ENCODE assay signal across 8 cellular contexts in the genomic region with DNA sequence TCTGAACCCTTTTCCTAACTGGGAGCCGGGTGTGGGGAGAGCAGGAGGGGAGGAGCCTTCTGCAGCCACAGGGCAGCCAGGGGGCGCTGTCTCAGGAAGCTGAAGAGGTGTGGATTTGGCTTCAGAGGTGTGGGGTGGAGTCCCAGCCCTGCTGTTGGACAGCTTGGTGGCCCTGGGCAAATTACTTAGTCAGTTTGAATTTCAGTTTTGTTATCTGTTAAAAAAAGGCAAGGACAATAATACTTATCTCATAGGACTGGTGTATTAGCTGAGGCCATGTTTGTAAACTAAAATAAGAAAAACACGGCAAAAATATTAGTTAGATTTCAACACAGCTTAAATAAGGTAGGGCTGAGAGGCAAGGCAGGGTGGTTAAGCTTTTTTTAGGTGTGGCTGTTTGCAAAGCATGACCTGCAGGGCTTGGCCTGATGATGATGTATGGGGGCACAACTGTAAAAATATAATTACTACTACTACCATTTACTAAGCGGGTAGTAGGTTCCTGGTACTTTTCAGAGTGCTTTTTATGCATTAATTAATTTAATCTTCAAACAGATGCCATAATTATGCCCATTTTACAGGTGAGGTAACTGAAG.
DNase-seq lines count a peak whose midpoint lies in the region; ATAC-seq, FAIRE-seq and TF ChIP-seq lines count a peak whose summit lies in the region.

No MANE protein-coding gene starts in this region.

- ATAC-seq in activated CD4-positive, CD25-positive, alpha-beta regulatory T cell treated with anti-CD3 and anti-CD28 coated beads, Interleukin-2, amount 50 U/mL, for 24 hours = no peak
- ATAC-seq in HG02798 (IDR thresholded peaks at IDR 0.05; ENCODE audit: poor library complexity, unreplicated experiment) = peak; percentile 92

- peak; percentile 84 for TF ChIP-seq CTCF in kidney (IDR thresholded peaks at IDR 0.05; ENCODE audit: borderline replicate concordance, extremely low read depth, insufficient read depth)

- H3K9ac ChIP-seq in kidney (ENCODE audit: low read length in 2 of 2) = no peak overlapping the region

- no peak overlapping the region for H3K27ac ChIP-seq in kidney (ENCODE audit: low read depth in 2 of 2, low read length in 2 of 2)

- H3K4me3 ChIP-seq in kidney (ENCODE audit: low read length in 2 of 2) = no peak overlapping the region

- no peaks in the 10 kb centered on the region for H3K9me3 ChIP-seq in kidney (ENCODE audit: control insufficient read depth in 1 of 2, low read length in 2 of 2)

- H3K4me1 ChIP-seq in kidney (ENCODE audit: control insufficient read depth in 1 of 2, insufficient read depth in 1 of 2, low read depth in 1 of 2, low read length in 2 of 2) = peaks cover 0 to 7% of the 10 kb centered on the region in 2 donors

- no peaks in the 10 kb centered on the region for H3K36me3 ChIP-seq in kidney (ENCODE audit: control insufficient read depth in 1 of 2, insufficient read depth in 2 of 2, low read length in 2 of 2)

- peak; percentile 32 for FAIRE-seq in kidney (lab: Jason Lieb, UNC)

- DNase-seq in activated CD4-positive, CD25-positive, alpha-beta regulatory T cell treated with anti-CD3 and anti-CD28 coated beads, Interleukin-2, amount 50 U/mL, for 72 hours = peak; percentile 61
- DNase-seq in NCI-H1694 (lab: John Stamatoyannopoulos, UW) = peak; percentile 26
- peak; percentile 78 for DNase-seq in UCSD-AML1 (lab: John Stamatoyannopoulos, UW; ENCODE audit: unreplicated experiment)
- peak; percentile 67 for DNase-seq in cerebellar cortex (ENCODE audit: low spot score)
- peak; percentile 87 for DNase-seq in kidney
- DNase-seq in stimulated activated CD4-positive, alpha-beta T cell treated with anti-CD3 and anti-CD28 coated beads, Interleukin-4, amount 100 ng/mL, for 4 hours = peak; percentile 11 to 45

- intact Hi-C loops in kidney (cut with DNase I) = loop anchor here (10.0 kb wide), 1 partner anchor 102 kb away; no protein-coding TSS in a partner anchor

Comparison
In these comparisons a context has a peak if more than half of its experiments do, and no peak if none do; other contexts are left out.
1. DNase-seq: peak in every context shown above with its lines; median percentile 87 in kidney; 78 in UCSD-AML1; 67 in cerebellar cortex; 61 in activated CD4-positive, CD25-positive, alpha-beta regulatory T cell treated with anti-CD3 and anti-CD28 coated beads, Interleukin-2, amount 50 U/mL, for 72 hours; 28 in stimulated activated CD4-positive, alpha-beta T cell treated with anti-CD3 and anti-CD28 coated beads, Interleukin-4, amount 100 ng/mL, for 4 hours; 26 in NCI-H1694.